In genomic region chr10:34955391-34955790, GRCh38 we compare ENCODE assay signal across 1 cellular context.
TF ChIP-seq lines count a peak whose summit lies in the region.

No MANE protein-coding gene starts in this region.

TF ChIP-seq in GM23338, 12 proteins besides CTCF, POLR2A, EP300 and RAD21 (continued from another document):
- TF ChIP-seq ZNF462 (CRISPR knock-in tag; IDR thresholded peaks at IDR 0.05) (no peak), ZNF331 (CRISPR knock-in tag; IDR thresholded peaks at IDR 0.05; ENCODE audit: low read depth) (no peak), EZH2 (IDR thresholded peaks at IDR 0.05; ENCODE audit: low read depth, unreplicated experiment) (no peak), ZNF114 (CRISPR knock-in tag; IDR thresholded peaks at IDR 0.05) (no peak), STAT1 (IDR thresholded peaks at IDR 0.05; ENCODE audit: unreplicated experiment) (no peak), POLR2AphosphoS5 (IDR thresholded peaks at IDR 0.05; ENCODE audit: low read depth) (no peak), ETS1 (IDR thresholded peaks at IDR 0.05) (no peak), EZH2phosphoT487 (IDR thresholded peaks at IDR 0.05; ENCODE audit: unreplicated experiment) (no peak), CREB1 (CRISPR knock-in tag; IDR thresholded peaks at IDR 0.05; ENCODE audit: low read depth) (no peak)
